ENCODE assay signal across 31 cellular contexts in the genomic region with DNA sequence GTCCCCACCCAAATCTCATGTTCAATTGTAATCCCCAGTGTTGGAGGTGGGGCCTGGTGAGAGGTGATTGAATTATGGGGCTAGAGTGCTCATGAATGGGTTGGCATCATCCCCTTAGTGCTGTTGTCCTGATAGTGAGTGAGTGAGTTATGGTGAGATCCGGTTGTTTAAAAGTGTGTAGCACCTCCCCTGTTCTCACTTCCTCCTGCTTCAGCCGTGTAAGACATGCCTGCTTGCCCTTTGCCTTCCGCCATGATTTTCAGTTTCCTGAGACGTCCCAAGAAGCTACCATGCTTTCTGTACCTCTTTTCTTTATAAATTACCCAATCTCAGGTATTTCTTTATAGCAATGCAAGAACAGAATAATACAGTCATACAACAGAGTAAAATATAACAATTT. TPM values are rescaled to one million over a fixed set of nuclear protein-coding genes. Genes with fewer than 3 reads are reported as not detected.
DNase-seq lines count a peak whose midpoint lies in the region; ATAC-seq and TF ChIP-seq lines count a peak whose summit lies in the region.
"Had no signal": no experiment of that assay in that cellular context is flagged by ENCODE, and none has a peak within 500 bp of the region (broad histone marks: within the 10 kb centered on the region; RNA-seq: fewer than 3 reads in every experiment).

No MANE protein-coding gene starts in this region.

- DNase-seq in NOMO-1 treated with DMSO at 0.1 percent for 48 hours (lab: John Stamatoyannopoulos, UW; ENCODE audit: unreplicated experiment) (peak; percentile 65), HPDE6-E6E7 (ENCODE audit: extremely low spot score) (no peak), left lung (no peak), AG08395 (ENCODE audit: low spot score) (no peak)
- DNase-seq: activated CD4-positive, alpha-beta T cell treated with anti-CD3 and anti-CD28 coated beads, Interleukin-2, amount 50 U/mL, for 4 hours; activated CD8-positive, alpha-beta memory T cell treated with anti-CD3 and anti-CD28 coated beads, Interleukin-2, amount 50 U/mL, for 48 hours; activated effector memory CD4-positive, alpha-beta T cell treated with Interleukin-2 at 50 U/mL for 16 hours; activated naive CD8-positive, alpha-beta T cell treated with anti-CD3 and anti-CD28 coated beads, Interleukin-2, amount 10 ng/mL, durations not matched to agents 7 days and 5 days; cerebellar nuclear complex; foreskin keratinocyte; GOT3; hypothalamus; mucosa of descending colon; NCI-H1930; NCI-H345; nephron progenitor cell; pancreas; SK-N-SH; spleen; stimulated activated CD4-positive, alpha-beta T cell treated with anti-CD3 and anti-CD28 coated beads, Interleukin-4, amount 100 ng/mL, for 24 hours; stimulated activated naive CD8-positive, alpha-beta T cell treated with anti-CD3 and anti-CD28 coated beads, Interleukin-15, amount 100 ng/mL, for 72 hours; WERI-Rb-1 had no signal

- peak; percentile 72 for ATAC-seq in GM19043 (IDR thresholded peaks at IDR 0.05; ENCODE audit: low read depth, unreplicated experiment)
- peak; percentile 73 for ATAC-seq in HG02885 (IDR thresholded peaks at IDR 0.05; ENCODE audit: poor library complexity, unreplicated experiment)
- no peak for ATAC-seq in activated CD4-positive, CD25-positive, alpha-beta regulatory T cell treated with anti-CD3 and anti-CD28 coated beads, Interleukin-2, amount 50 U/mL, for 24 hours
- ATAC-seq in left lung, result no peak
- ATAC-seq: foreskin keratinocyte; mucosa of descending colon; pancreas; stimulated activated naive CD8-positive, alpha-beta T cell treated with anti-CD3 and anti-CD28 coated beads, Interleukin-15, amount 100 ng/mL, for 72 hours had no signal

- H3K9me3 ChIP-seq in left lung, result no peaks in the 10 kb centered on the region
- H3K9me3 ChIP-seq: mucosa of descending colon, pancreas, right atrium auricular region, spleen, tibial nerve had no signal

- H3K4me1 ChIP-seq in left lung, result no peaks in the 10 kb centered on the region
- H3K4me1 ChIP-seq: foreskin keratinocyte, pancreas, right atrium auricular region, spleen, tibial nerve had no signal

- H3K27me3 ChIP-seq in left lung, result peaks cover 0 to 4% of the 10 kb centered on the region in 2 donors
- H3K27me3 ChIP-seq: foreskin keratinocyte, pancreas, right atrium auricular region, tibial nerve had no signal

- intact Hi-C loops in left lung (cut with DNase I), result no loop called here

- H3K4me3 ChIP-seq in left lung, result no peak overlapping the region
- H3K4me3 ChIP-seq: mucosa of descending colon, pancreas, right atrium auricular region, spleen, tibial nerve had no signal

- H3K27ac ChIP-seq in left lung, result no peak overlapping the region
- H3K27ac ChIP-seq: foreskin keratinocyte, pancreas, right atrium auricular region, RWPE1, spleen, tibial nerve, WERI-Rb-1 had no signal

- TF ChIP-seq CTCF in left lung (IDR thresholded peaks at IDR 0.05), result no peak

- no peaks in the 10 kb centered on the region for H3K36me3 ChIP-seq in left lung
- H3K36me3 ChIP-seq: pancreas, right atrium auricular region, spleen, tibial nerve, WERI-Rb-1 had no signal

RNA-seq across cellular contexts. Expression of gene LECT2, which starts 0.7 kb away (rescaled TPM):
- total RNA-seq in left lung, result not detected
- total RNA-seq: activated naive CD8-positive, alpha-beta T cell treated with anti-CD3 and anti-CD28 coated beads, Interleukin-2, amount 10 ng/mL, durations not matched to agents 7 days and 5 days; epithelial cell of proximal tubule; foreskin keratinocyte; lower leg skin; mucosa of descending colon; pancreas; right atrium auricular region; spleen; T-helper 2 cell treated with Interferon-gamma antibody and Interleukin-4, amounts not matched to agents 100 ng/mL and 5 ng/mL, for 36 hours; tibial nerve had no signal

RNA-seq across cellular contexts. Expression of gene IL9, which starts 59.9 kb away (rescaled TPM):
- total RNA-seq in left lung, result not detected
- total RNA-seq: activated naive CD8-positive, alpha-beta T cell treated with anti-CD3 and anti-CD28 coated beads, Interleukin-2, amount 10 ng/mL, durations not matched to agents 7 days and 5 days; epithelial cell of proximal tubule; foreskin keratinocyte; lower leg skin; mucosa of descending colon; pancreas; right atrium auricular region; spleen; tibial nerve had no signal

Comparison
In these comparisons a context has a peak if more than half of its experiments do, and no peak if none do; other contexts are left out.
1. ATAC-seq: peak in GM19043 (single experiment) and HG02885 (single experiment); none in activated CD4-positive, CD25-positive, alpha-beta regulatory T cell treated with anti-CD3 and anti-CD28 coated beads, Interleukin-2, amount 50 U/mL, for 24 hours (0 of 2) and left lung (single experiment).